ENCODE assay signal across 13 cellular contexts in genomic region chr12:123041811-123042655, GRCh38.
DNase-seq lines count a peak whose midpoint lies in the region; ATAC-seq and TF ChIP-seq lines count a peak whose summit lies in the region.
"Had no signal": no experiment of that assay in that cellular context is flagged by ENCODE, and none has a peak within 500 bp of the region (broad histone marks: within the 10 kb centered on the region; RNA-seq: fewer than 3 reads in every experiment).

No MANE protein-coding gene starts in this region.

- H3F3A ChIP-seq in OCI-LY1 (ENCODE audit: insufficient read depth, low read length), result no peaks in the 10 kb centered on the region

- peak overlapping the region; percentile 11 for H3K4me3 ChIP-seq in OCI-LY1 (ENCODE audit: low read depth, low read length, poor library complexity, severe bottlenecking)
- H3K4me3 ChIP-seq in duodenal mucosa (ENCODE audit: low read depth in 1 of 2, low read length in 2 of 2), result no peak overlapping the region
- no peak overlapping the region for H3K4me3 ChIP-seq in left lung
- no peak overlapping the region for H3K4me3 ChIP-seq in testis

- WGBS in testis, 2 donors, result 72 to 87% methylated on average over 14 to 17 of the region's 17 CpGs

- no peak for TF ChIP-seq CTCF in OCI-LY1 (IDR thresholded peaks at IDR 0.05; ENCODE audit: low read length)
- TF ChIP-seq CTCF in left lung (IDR thresholded peaks at IDR 0.05), result no peak
- TF ChIP-seq CTCF in testis (IDR thresholded peaks at IDR 0.05), result no peak
- TF ChIP-seq CTCF in progenitor cell of endocrine pancreas (IDR thresholded peaks at IDR 0.05; ENCODE audit: unreplicated experiment), result no peak

- no peaks in the 10 kb centered on the region for H3K27me3 ChIP-seq in OCI-LY1 (ENCODE audit: insufficient read depth, low read length)
- H3K27me3 ChIP-seq in duodenal mucosa (ENCODE audit: control insufficient read depth in 1 of 2, insufficient read depth in 2 of 2, low read length in 2 of 2), result no peaks in the 10 kb centered on the region
- no peaks in the 10 kb centered on the region for H3K27me3 ChIP-seq in left lung
- no peaks in the 10 kb centered on the region for H3K27me3 ChIP-seq in testis

- H3K27ac Mint-ChIP-seq in progenitor cell of endocrine pancreas, result no peak overlapping the region
- H3K27ac Mint-ChIP-seq: stimulated activated naive CD8-positive, alpha-beta T cell treated with anti-CD3 and anti-CD28 coated beads, Interleukin-15, Interleukin-2, amounts not matched to agents 100 ng/mL and 50 ng/mL, for 24 hours had no signal

- H3K9ac ChIP-seq in OCI-LY1 (ENCODE audit: low read length) (peak overlapping the region; percentile 65), duodenal mucosa (ENCODE audit: low read depth in 1 of 2, low read length in 2 of 2) (peak overlapping the region; percentile 32 to 41)
- H3K9ac ChIP-seq: parathyroid adenoma had no signal

- no peaks in the 10 kb centered on the region for H3K4me1 Mint-ChIP-seq in progenitor cell of endocrine pancreas (ENCODE audit: low read depth)

- no peak overlapping the region for H3K4me3 Mint-ChIP-seq in progenitor cell of endocrine pancreas (ENCODE audit: low read depth)
- H3K4me3 Mint-ChIP-seq: stimulated activated naive CD8-positive, alpha-beta T cell treated with anti-CD3 and anti-CD28 coated beads, Interleukin-15, Interleukin-2, amounts not matched to agents 100 ng/mL and 50 ng/mL, for 24 hours had no signal

- H3K79me2 ChIP-seq in OCI-LY1 (ENCODE audit: insufficient read depth, low read length), result peaks cover 6% of the 10 kb centered on the region; the same call in 1 of the 2 replicates

- peak overlapping the region; percentile 97 for H3K27ac ChIP-seq in OCI-LY1 (ENCODE audit: low read depth, low read length, poor library complexity, severe bottlenecking)
- H3K27ac ChIP-seq in duodenal mucosa (ENCODE audit: low read depth, low read length), result peak overlapping the region; percentile 74
- peak overlapping the region in 1 of 2 donors; percentile 56 for H3K27ac ChIP-seq in left lung
- peak overlapping the region in 1 of 2 donors; percentile 51 for H3K27ac ChIP-seq in testis
- H3K27ac ChIP-seq: parathyroid adenoma had no signal

- H3K9me3 ChIP-seq in OCI-LY1 (ENCODE audit: low read length) (no peaks in the 10 kb centered on the region), duodenal mucosa (ENCODE audit: control insufficient read depth in 1 of 2, low read length in 2 of 2) (no peaks in the 10 kb centered on the region), left lung (no peaks in the 10 kb centered on the region), testis (no peaks in the 10 kb centered on the region)

- TF ChIP-seq POLR2A in testis (IDR thresholded peaks at IDR 0.05), result no peak

- no peaks in the 10 kb centered on the region for H3K9me3 Mint-ChIP-seq in progenitor cell of endocrine pancreas (ENCODE audit: low read depth)
- H3K9me3 Mint-ChIP-seq: stimulated activated naive CD8-positive, alpha-beta T cell treated with anti-CD3 and anti-CD28 coated beads, Interleukin-15, Interleukin-2, amounts not matched to agents 100 ng/mL and 50 ng/mL, for 24 hours had no signal

- H3K4me1 ChIP-seq in OCI-LY1 (ENCODE audit: insufficient read depth, low read length, severe bottlenecking) (peaks cover 83% of the 10 kb centered on the region), duodenal mucosa (ENCODE audit: control insufficient read depth in 1 of 2, insufficient read depth in 2 of 2, low read length in 2 of 2) (peaks cover 11 to 22% of the 10 kb centered on the region in 2 donors), left lung (peaks cover 0 to 26% of the 10 kb centered on the region in 2 donors), testis (peaks cover 28% of the 10 kb centered on the region)
- H3K4me1 ChIP-seq: parathyroid adenoma had no signal

- H4K20me1 ChIP-seq in OCI-LY1 (ENCODE audit: insufficient read depth, low read length), result no peaks in the 10 kb centered on the region

- no peaks in the 10 kb centered on the region for H3K36me3 Mint-ChIP-seq in progenitor cell of endocrine pancreas (ENCODE audit: insufficient read depth)

- ATAC-seq in left lung (peak; percentile 21), HG03108 (IDR thresholded peaks at IDR 0.05; ENCODE audit: unreplicated experiment) (no peak)

- peaks cover 6% of the 10 kb centered on the region for H3K27me3 Mint-ChIP-seq in progenitor cell of endocrine pancreas
- H3K27me3 Mint-ChIP-seq: stimulated activated naive CD8-positive, alpha-beta T cell treated with anti-CD3 and anti-CD28 coated beads, Interleukin-15, Interleukin-2, amounts not matched to agents 100 ng/mL and 50 ng/mL, for 24 hours had no signal

- H3K36me3 ChIP-seq in OCI-LY1 (ENCODE audit: insufficient read depth, low read length) (no peaks in the 10 kb centered on the region; the same call in 1 of the 2 replicates), duodenal mucosa (ENCODE audit: control insufficient read depth in 1 of 2, insufficient read depth in 2 of 2, low read length in 2 of 2) (no peaks in the 10 kb centered on the region), left lung (no peaks in the 10 kb centered on the region), testis (ENCODE audit: low read depth, missing control alignments) (no peaks in the 10 kb centered on the region)

- H3K4me2 ChIP-seq in OCI-LY1 (ENCODE audit: low read length), result peak overlapping the region; percentile 54

- H2AFZ ChIP-seq in OCI-LY1 (ENCODE audit: low read length), result no peak overlapping the region
- H2AFZ ChIP-seq: parathyroid adenoma had no signal

- no peaks in the 10 kb centered on the region for H3K9me2 ChIP-seq in OCI-LY1 (ENCODE audit: low read depth, low read length)

- intact Hi-C loops in left lung (cut with DNase I), result loop anchor here in 1 of 2 donors (5.0 to 10.0 kb wide), 2 partner anchors 110 to 193 kb away; partner anchors contain the start of genes MPHOSPH9, MTRFR and PITPNM2
- intact Hi-C loops in testis (cut with DNase I; ENCODE audit: low total_unique reads), result loop anchor here (10.0 kb wide), 2 partner anchors 103 to 193 kb away; partner anchors contain the start of genes MPHOSPH9 and MTRFR

- DNase-seq in left lung (peak in 1 of 2 donors; percentile 47), testis (peak; percentile 73), GOT3 (lab: John Stamatoyannopoulos, UW) (no peak), NCI-H146 (lab: John Stamatoyannopoulos, UW) (no peak), progenitor cell of endocrine pancreas (ENCODE audit: low spot score, unreplicated experiment) (no peak)
- DNase-seq: anterior cingulate cortex; MV-4-11; stimulated activated CD4-positive, alpha-beta T cell treated with anti-CD3 and anti-CD28 coated beads, Interleukin-4, amount 100 ng/mL, for 1 hour had no signal
